ENCODE assay signal across 18 cellular contexts in the genomic region with DNA sequence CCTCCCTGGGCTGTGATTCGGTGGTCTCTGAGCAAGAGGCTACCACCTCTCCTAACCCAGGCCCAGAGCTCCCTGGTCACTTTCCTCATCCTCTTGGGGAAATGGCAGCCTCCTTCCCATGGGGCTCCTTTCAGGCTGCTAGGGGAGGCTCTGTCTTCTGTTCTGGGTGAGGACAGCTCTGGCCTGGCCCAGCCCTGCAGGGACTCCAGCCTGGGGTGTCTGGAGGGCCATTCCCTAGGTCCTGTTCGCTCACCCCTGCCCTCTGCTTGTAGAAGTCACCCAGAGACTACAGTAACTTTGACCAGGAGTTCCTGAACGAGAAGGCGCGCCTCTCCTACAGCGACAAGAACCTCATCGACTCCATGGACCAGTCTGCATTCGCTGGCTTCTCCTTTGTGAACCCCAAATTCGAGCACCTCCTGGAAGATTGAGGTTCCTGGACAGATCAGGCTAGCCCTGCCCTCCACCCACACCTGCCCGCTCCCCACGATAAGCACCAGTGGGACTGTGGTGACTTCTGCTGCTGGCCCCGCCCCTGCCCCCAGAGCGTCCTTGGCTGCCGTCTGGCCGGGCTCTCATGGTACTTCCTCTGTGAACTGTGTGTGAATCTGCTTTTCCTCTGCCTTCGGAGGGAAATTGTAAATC. TPM values are rescaled to one million over a fixed set of nuclear protein-coding genes. Genes with fewer than 3 reads are reported as not detected.
DNase-seq lines count a peak whose midpoint lies in the region; ATAC-seq, FAIRE-seq and TF ChIP-seq lines count a peak whose summit lies in the region.
"Had no signal": no experiment of that assay in that cellular context is flagged by ENCODE, and none has a peak within 500 bp of the region (broad histone marks: within the 10 kb centered on the region; RNA-seq: fewer than 3 reads in every experiment).

No MANE protein-coding gene starts in this region.

- no peaks in the 10 kb centered on the region for H4K20me1 ChIP-seq in GM12878 (ENCODE audit: control insufficient read depth, insufficient read depth)

- DNase-seq in D341Med (ENCODE audit: low spot score) (peak; percentile 8), GM19239 (ENCODE audit: insufficient read length, low spot score) (no peak), GM12878 (ENCODE audit: low read depth, low spot score) (no peak), prostate gland (ENCODE audit: low spot score) (no peak), ACHN (no peak)
- DNase-seq: activated CD4-positive, alpha-beta T cell treated with anti-CD3 and anti-CD28 coated beads, Interleukin-2, amount 50 U/mL, for 48 hours; activated naive CD4-positive, alpha-beta T cell treated with anti-CD3 and anti-CD28 coated beads, Interleukin-2, amount 50 U/mL, for 16 hours; activated T-cell treated with anti-CD3 and anti-CD28 coated beads, Interleukin-2, amount 50 U/mL, for 1 hour; anterior cingulate cortex; central memory CD4-positive, alpha-beta T cell; foreskin fibroblast; NCI-H1105; NCI-H2081 treated with DMSO at 0.1 percent for 48 hours; stimulated activated naive CD8-positive, alpha-beta T cell treated with anti-CD3 and anti-CD28 coated beads, Interleukin-15, Interleukin-2, amounts not matched to agents 100 U/mL and 50 U/mL, for 24 hours had no signal

- no peak overlapping the region for H2AFZ ChIP-seq in GM12878 (ENCODE audit: control insufficient read depth, low read depth, low read length)

- no peaks in the 10 kb centered on the region for H3K27me3 ChIP-seq in GM12878 (replicated peaks in 1 of 2; ENCODE audit: control insufficient read depth in 2 of 2, insufficient read depth in 2 of 2, low read length in 1 of 2)
- H3K27me3 ChIP-seq in prostate gland (replicated peaks; ENCODE audit: insufficient read depth), result no peaks in the 10 kb centered on the region
- H3K27me3 ChIP-seq: thyroid gland had no signal

- 0 out of 2 replicates have a peak overlapping the region, but pooled peaks have one; percentile 19 for H3K9ac ChIP-seq in GM12878 (ENCODE audit: control insufficient read depth, insufficient read depth, low read length)

- TF ChIP-seq POLR2A in GM12878 (IDR thresholded peaks at IDR 0.05; ENCODE audit: low read depth, low read length) (no peak), prostate gland (IDR thresholded peaks at IDR 0.05) (no peak)

- H3K27ac ChIP-seq in GM12878 (ENCODE audit: control insufficient read depth, insufficient read depth) (peak overlapping the region; percentile 57), prostate gland (peak overlapping the region; percentile 62 to 66)

- peaks cover 2% of the 10 kb centered on the region for H3K79me2 ChIP-seq in GM12878 (ENCODE audit: control insufficient read depth, insufficient read depth, low read length)

- H3K4me2 ChIP-seq in GM12878 (ENCODE audit: control insufficient read depth, insufficient read depth), result peak overlapping the region; percentile 11; the same call in 1 of the 2 replicates

- H3K36me3 ChIP-seq in GM12878 (ENCODE audit: control insufficient read depth in 2 of 2, insufficient read depth in 2 of 2, low read length in 1 of 2), result peaks cover 26 to 34% of the 10 kb centered on the region in 2 experiments
- peaks cover 0 to 3% of the 10 kb centered on the region in 2 donors for H3K36me3 ChIP-seq in prostate gland

- no peak for TF ChIP-seq EP300 in GM12878 (IDR thresholded peaks at IDR 0.05; ENCODE audit: borderline replicate concordance in 1 of 2, control insufficient read depth in 1 of 2, low read depth in 2 of 2, low read length in 2 of 2)

- in situ Hi-C loops in GM12878 (cut with MboI), result no loop called here
- in situ Hi-C loops in ACHN (cut with HindIII; ENCODE audit: low pct_ligation_motif_present, low pct_unique_long_range_greater_than_20kb, low sequenced_read_pairs), result no loop called here

- SMC1A ChIA-PET in GM12878 (lab: Charles Lee; ENCODE audit: uncharacterized antibody, unreplicated experiment), result interaction anchor here (0.6 to 3.2 kb wide), 17 partner anchors 11 to 78 kb away, joined by 3 to 24 read pairs (median 4); a partner anchor contains a TSS

- ATAC-seq in GM12878, result no peak
- ATAC-seq in GM21717 (IDR thresholded peaks at IDR 0.05; ENCODE audit: unreplicated experiment), result no peak
- no peak for ATAC-seq in HG03097 (IDR thresholded peaks at IDR 0.05; ENCODE audit: low FRiP score, unreplicated experiment)
- ATAC-seq: Right ventricle myocardium inferior; stimulated activated naive CD8-positive, alpha-beta T cell treated with anti-CD3 and anti-CD28 coated beads, Interleukin-15, Interleukin-2, amounts not matched to agents 100 U/mL and 50 U/mL, for 24 hours had no signal

- CTCF ChIA-PET in GM12878 (lab: Yijun Ruan, JAX), result interaction anchor here (0.7 to 4.8 kb wide), 12 partner anchors 9 to 82 kb away, joined by 3 to 54 read pairs (median 3); a partner anchor contains a TSS

- TF ChIP-seq RAD21 in GM12878 (IDR thresholded peaks at IDR 0.05; ENCODE audit: insufficient read depth, low read depth, low read length), result no peak

- TF ChIP-seq CTCF in GM12878 (IDR thresholded peaks at IDR 0.05 in 2 of 3, conservative IDR thresholded peaks at IDR 0.05 in 1 of 3; ENCODE audit: control insufficient read depth in 2 of 3, extremely low read depth in 1 of 3, insufficient read depth in 1 of 3, low read depth in 3 of 3, low read length in 3 of 3) (no peak), prostate gland (IDR thresholded peaks at IDR 0.05) (no peak)

- 27% methylated on average over 16 of the region's 16 CpGs for WGBS in GM12878 (ENCODE audit: insufficient coverage, insufficient replicate concordance, low lambda C conversion rate, missing lambda C conversion rate)
- 78% methylated on average over 16 of the region's 16 CpGs for WGBS in prostate gland

- H3K4me3 ChIP-seq in GM12878 (no peak overlapping the region), prostate gland (no peak overlapping the region)
- H3K4me3 ChIP-seq: thyroid gland had no signal

- BruUV-seq in GM12878 (replicated peaks; lab: Mats Ljungman, UMichigan), result no TSS peak

- intact Hi-C loops in GM12878 (cut with micrococcal nuclease; ENCODE audit: unreplicated experiment) (no loop called here), prostate gland (cut with DNase I) (loop anchor here (1.0 kb wide), 1 partner anchor 57 kb away; no protein-coding TSS in a partner anchor)

- peak; percentile 62 for FAIRE-seq in GM19239 (lab: Jason Lieb, UNC)
- no peak for FAIRE-seq in GM12878 (lab: Jason Lieb, UNC)

- RAD21 ChIA-PET in GM12878 (lab: Charles Lee; ENCODE audit: unreplicated experiment), result interaction anchor here (0.8 to 4.5 kb wide), 10 partner anchors 11 to 78 kb away, joined by 3 to 32 read pairs (median 4); a partner anchor contains a TSS

- POLR2A ChIA-PET in GM12878 (lab: Charles Lee), result interaction anchor here (1.0 to 1.7 kb wide), 8 partner anchors 11 to 77 kb away, joined by 3 to 6 read pairs (median 4); no protein-coding TSS in a partner anchor

- H3K9me3 ChIP-seq in GM12878 (replicated peaks; ENCODE audit: control insufficient read depth, insufficient read depth, low read length) (no peaks in the 10 kb centered on the region), prostate gland (no peaks in the 10 kb centered on the region)
- H3K9me3 ChIP-seq: thyroid gland had no signal

- H3K4me1 ChIP-seq in GM12878 (ENCODE audit: control insufficient read depth, insufficient read depth, low read length) (peaks cover 76% of the 10 kb centered on the region), prostate gland (replicated peaks) (no peaks in the 10 kb centered on the region)

TF ChIP-seq in GM12878, 131 proteins besides CTCF, POLR2A, EP300 and RAD21 (continues in another document):
- TF ChIP-seq, protein P1, sequence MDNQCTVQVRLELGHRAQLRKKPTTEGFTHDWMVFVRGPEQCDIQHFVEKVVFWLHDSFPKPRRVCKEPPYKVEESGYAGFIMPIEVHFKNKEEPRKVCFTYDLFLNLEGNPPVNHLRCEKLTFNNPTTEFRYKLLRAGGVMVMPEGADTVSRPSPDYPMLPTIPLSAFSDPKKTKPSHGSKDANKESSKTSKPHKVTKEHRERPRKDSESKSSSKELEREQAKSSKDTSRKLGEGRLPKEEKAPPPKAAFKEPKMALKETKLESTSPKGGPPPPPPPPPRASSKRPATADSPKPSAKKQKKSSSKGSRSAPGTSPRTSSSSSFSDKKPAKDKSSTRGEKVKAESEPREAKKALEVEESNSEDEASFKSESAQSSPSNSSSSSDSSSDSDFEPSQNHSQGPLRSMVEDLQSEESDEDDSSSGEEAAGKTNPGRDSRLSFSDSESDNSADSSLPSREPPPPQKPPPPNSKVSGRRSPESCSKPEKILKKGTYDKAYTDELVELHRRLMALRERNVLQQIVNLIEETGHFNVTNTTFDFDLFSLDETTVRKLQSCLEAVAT (IDR thresholded peaks at IDR 0.05), result peak; percentile 79
- TF ChIP-seq EZH2 (IDR thresholded peaks at IDR 0.05; ENCODE audit: borderline replicate concordance, control insufficient read depth, low read depth, low read length) (no peak), NFIC (IDR thresholded peaks at IDR 0.05; ENCODE audit: low read depth, low read length) (no peak), FOXK2 (IDR thresholded peaks at IDR 0.05) (no peak), YY1 (IDR thresholded peaks at IDR 0.05; ENCODE audit: low read depth, low read length) (0 out of 2 replicates have a peak, but pooled peaks have one; percentile 8), NR2C1 (IDR thresholded peaks at IDR 0.05) (no peak), MYB (IDR thresholded peaks at IDR 0.05; ENCODE audit: borderline replicate concordance, low read depth, low read length) (no peak), ATF7 (IDR thresholded peaks at IDR 0.05; ENCODE audit: low read depth) (no peak)

RNA-seq across cellular contexts. Expression of a gene that starts 30.9 kb away (rescaled TPM):
- 13.2 and 14.9 TPM in 2 replicates for total RNA-seq in GM12878 (2013; cell fraction: nucleolus; rRNA removed)
- 12.5 and 17.3 TPM in 2 replicates for total RNA-seq in GM12878 (2014; rRNA removed)
- total RNA-seq in GM12878 (2014; rRNA removed; fragmentation: Illumina TruSeq; extraction: Trizol), result 28.0 TPM in 2 replicates
- total RNA-seq in GM12878 (2021), result 78.3 and 81.7 TPM in 2 replicates
- polyA plus RNA-seq in GM12878 (2011; ENCODE audit: low read depth), result 27.9 TPM
- 69.0 and 114 TPM in 2 replicates for polyA plus RNA-seq in GM12878 (2011; rRNA removed)
- polyA plus RNA-seq in GM12878 (2011; cell fraction: cytosol; rRNA removed), result 110 and 139 TPM in 2 replicates
- polyA plus RNA-seq in GM12878 (2011; cell fraction: nucleus; rRNA removed), result 155 and 176 TPM in 2 replicates
- 57.8 and 64.6 TPM in 2 replicates for polyA plus RNA-seq in GM12878 (2012)
- 79.1 and 90.0 TPM in 2 replicates for polyA plus RNA-seq in GM12878 (2014; fragmentation: Illumina TruSeq; extraction: Trizol)
- 10 to 100 TPM; 13.2 to 22.1 TPM for polyA plus RNA-seq in GM12878 (2014; fragmentation: Nextera tagmentation; extraction: Ambion mirVana)
- 85.7 and 90.7 TPM in 2 replicates for polyA plus RNA-seq in GM12878 (2014; rRNA removed)
- polyA plus RNA-seq in GM12878 (2016; fragmentation: Nextera tagmentation; extraction: Ambion mirVana), result 10 to 100 TPM; 10.0 to 56.8 TPM
- polyA minus RNA-seq in GM12878 (2011; rRNA and poly(A)+ RNA removed), result 123 and 129 TPM in 2 replicates
- polyA minus RNA-seq in GM12878 (2011; cell fraction: cytosol; rRNA and poly(A)+ RNA removed), result 34.2 and 36.8 TPM in 2 replicates
- 40.1 and 59.2 TPM in 2 replicates for polyA minus RNA-seq in GM12878 (2011; cell fraction: nucleus; rRNA and poly(A)+ RNA removed)
- 10 to 100 TPM; 33.4 to 57.9 TPM for total RNA-seq in prostate gland
